In the genomic region with DNA sequence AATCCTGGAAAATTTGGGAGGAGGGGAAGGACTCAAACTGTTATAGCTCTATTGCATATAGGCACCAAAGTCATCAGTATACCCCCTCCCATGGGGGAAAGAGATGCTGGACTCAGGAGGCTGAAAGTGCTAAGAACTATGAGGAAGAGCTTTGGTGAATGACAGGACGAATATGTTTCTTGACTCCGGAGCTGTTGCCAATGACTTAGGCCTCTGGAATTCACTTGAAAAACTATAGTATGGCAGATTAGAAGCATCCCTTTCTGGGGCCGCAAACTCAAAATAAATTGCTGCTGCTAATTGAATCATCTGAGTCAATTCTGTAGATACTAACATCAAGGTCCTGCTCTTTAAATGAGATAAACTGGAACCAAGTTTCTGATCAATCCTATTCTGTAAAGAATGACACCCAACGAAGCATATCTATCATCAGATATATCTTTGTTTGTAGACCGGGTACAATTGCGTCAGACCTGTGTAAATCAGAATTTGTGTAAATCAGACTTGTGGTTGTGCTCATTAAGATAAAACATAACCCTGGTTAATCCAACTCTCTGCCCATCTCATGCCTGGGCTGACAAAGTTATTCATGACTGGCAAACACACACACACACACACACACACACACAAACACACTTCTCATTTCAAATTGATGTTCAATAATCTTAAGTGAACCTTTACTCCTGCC, we compare ENCODE assay signal across 25 cellular contexts.
"Had no signal": no experiment of that assay in that cellular context is flagged by ENCODE, and none has a peak within 500 bp of the region (broad histone marks: within the 10 kb centered on the region; RNA-seq: fewer than 3 reads in every experiment).

No MANE protein-coding gene starts in this region.

- H3K36me3 ChIP-seq: esophagus muscularis mucosa, lower lobe of right lung, neutrophil, upper lobe of left lung had no signal

- H3K27ac ChIP-seq: esophagus muscularis mucosa, foreskin keratinocyte, lower lobe of right lung, neutrophil, parathyroid adenoma, testis, upper lobe of left lung had no signal

- H2AFZ ChIP-seq: parathyroid adenoma had no signal

- ATAC-seq: activated CD8-positive, alpha-beta memory T cell treated with anti-CD3 and anti-CD28 coated beads, Interleukin-2, amount 10 ng/mL, durations not matched to agents 7 days and 5 days; activated T-helper 17 cell treated with anti-CD3 and anti-CD28 coated beads, Interleukin-2, amount 50 U/mL, for 72 hours; foreskin keratinocyte; lower lobe of right lung; natural killer cell treated with Interleukin-12 subunit alpha and Interleukin-12 subunit beta and Interleukin-15 and Interleukin-18, amount 100 ng/mL, for 72 hours; sciatic nerve had no signal

- H3K9me3 ChIP-seq: esophagus muscularis mucosa, lower lobe of right lung, neutrophil, testis, upper lobe of left lung had no signal

- FAIRE-seq: bronchial epithelial cell, endothelial cell of umbilical vein had no signal

- H3K9ac ChIP-seq: parathyroid adenoma had no signal

- H3K27me3 ChIP-seq: esophagus muscularis mucosa, foreskin keratinocyte, neutrophil, testis, upper lobe of left lung had no signal

- DNase-seq: activated CD4-positive, alpha-beta memory T cell treated with anti-CD3 and anti-CD28 coated beads, Interleukin-2, amount 10 ng/mL, durations not matched to agents 7 days and 5 days; activated CD4-positive, alpha-beta T cell treated with anti-CD3 and anti-CD28 coated beads for 48 hours; activated CD4-positive, CD25-positive, alpha-beta regulatory T cell; activated CD8-positive, alpha-beta memory T cell treated with anti-CD3 and anti-CD28 coated beads, Interleukin-2, amount 10 ng/mL, durations not matched to agents 7 days and 5 days; activated naive CD4-positive, alpha-beta T cell; activated naive CD8-positive, alpha-beta T cell treated with anti-CD3 and anti-CD28 coated beads, Interleukin-2, amount 10 ng/mL, durations not matched to agents 7 days and 5 days; anterior cingulate cortex; cerebellar nuclear complex; effector CD8-positive, alpha-beta T cell; glutamatergic neuron; hippocampal formation; islet precursor cell; lower lobe of right lung; stimulated activated CD4-positive, alpha-beta T cell treated with anti-CD3 and anti-CD28 coated beads, Interleukin-4, amount 100 ng/mL, for 24 hours; testis; upper lobe of left lung had no signal

- H3K4me3 ChIP-seq: esophagus muscularis mucosa, lower lobe of right lung, testis, upper lobe of left lung had no signal

- H3K4me1 ChIP-seq: esophagus muscularis mucosa, foreskin keratinocyte, lower lobe of right lung, parathyroid adenoma, testis, upper lobe of left lung had no signal
